ENCODE assay signal across 21 cellular contexts in the genomic region with DNA sequence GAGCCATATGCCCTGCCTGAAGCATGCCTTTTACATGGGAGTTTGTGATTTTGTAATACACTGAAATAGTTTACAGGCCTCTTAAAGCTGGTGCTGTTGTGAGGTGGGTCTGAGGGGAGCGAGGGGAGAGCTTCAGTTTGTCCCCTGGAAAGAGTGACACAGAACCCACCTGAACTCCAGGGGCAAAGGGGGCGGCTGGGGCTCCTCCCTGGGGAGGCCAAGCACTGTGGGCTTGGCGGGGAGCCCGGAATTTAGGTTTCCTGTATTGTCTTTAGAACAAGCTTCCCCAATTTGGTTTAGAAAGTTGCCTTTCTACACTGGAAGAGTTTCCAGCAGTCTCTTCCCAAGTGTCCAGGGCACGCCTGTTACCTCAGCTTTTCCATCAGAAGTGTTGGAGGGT.
"Had no signal": no experiment of that assay in that cellular context is flagged by ENCODE, and none has a peak within 500 bp of the region (broad histone marks: within the 10 kb centered on the region; RNA-seq: fewer than 3 reads in every experiment).

No MANE protein-coding gene starts in this region.

- H3K4me1 ChIP-seq: ascending aorta had no signal

- FAIRE-seq: endothelial cell of umbilical vein, islet of Langerhans, urothelium cell line had no signal

- H3K36me3 ChIP-seq: ascending aorta, esophagus squamous epithelium, tibial artery had no signal

- H3K27ac Mint-ChIP-seq: progenitor cell of endocrine pancreas had no signal

- H3K27ac ChIP-seq: ascending aorta, esophagus squamous epithelium, tibial artery had no signal

- H3K9me3 ChIP-seq: ascending aorta, esophagus squamous epithelium, tibial artery had no signal

- H3K4me3 ChIP-seq: ascending aorta, esophagus squamous epithelium, tibial artery had no signal

- DNase-seq: activated CD4-positive, alpha-beta T cell treated with anti-CD3 and anti-CD28 coated beads, Interleukin-2, amount 50 U/mL, for 1 hour; activated CD4-positive, CD25-positive, alpha-beta regulatory T cell treated with anti-CD3 and anti-CD28 coated beads, Interleukin-2, amount 50 U/mL, for 72 hours; activated CD8-positive, alpha-beta memory T cell treated with anti-CD3 and anti-CD28 coated beads for 24 hours; activated CD8-positive, alpha-beta memory T cell treated with anti-CD3 and anti-CD28 coated beads, Interleukin-2, amount 50 U/mL, for 48 hours; activated effector memory CD4-positive, alpha-beta T cell treated with Interleukin-2 at 50 U/mL for 16 hours; activated naive CD4-positive, alpha-beta T cell treated with anti-CD3 and anti-CD28 coated beads, Interleukin-2, amount 50 U/mL, for 16 hours; activated T-cell treated with anti-CD3 and anti-CD28 coated beads, Interleukin-2, amount 50 U/mL, for 48 hours; effector CD4-positive, alpha-beta T cell; esophagus squamous epithelium; hippocampal formation; left colon; midbrain; occipital lobe; stimulated activated CD4-positive, alpha-beta T cell treated with anti-CD3 and anti-CD28 coated beads, Interleukin-2, amount 100 ng/mL, for 24 hours; stimulated activated naive CD8-positive, alpha-beta T cell treated with anti-CD3 and anti-CD28 coated beads, Interleukin-15, Interleukin-2, amounts not matched to agents 100 U/mL and 50 U/mL, for 24 hours; tibial artery had no signal
